17 cellular contexts compared by ENCODE assay signal in the genomic region with DNA sequence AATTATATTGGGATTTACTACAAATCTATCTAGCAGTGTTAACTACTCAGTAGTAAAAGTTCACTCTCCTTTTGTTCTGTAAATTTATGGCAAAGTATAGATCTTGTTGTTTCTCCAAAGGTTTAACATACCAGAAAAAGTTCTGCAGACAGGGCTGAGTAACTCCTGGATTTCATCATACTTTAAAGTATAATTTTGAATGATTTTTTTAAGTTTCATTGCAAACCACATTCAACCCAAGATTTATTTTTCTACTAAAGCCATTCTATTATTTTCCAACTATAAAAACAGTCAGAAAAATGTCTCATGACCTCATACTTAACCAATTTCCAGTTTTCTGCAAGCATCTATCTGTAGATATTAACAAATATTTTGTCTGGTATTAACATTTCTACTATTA.
DNase-seq lines count a peak whose midpoint lies in the region; ATAC-seq and TF ChIP-seq lines count a peak whose summit lies in the region.
"Had no signal": no experiment of that assay in that cellular context is flagged by ENCODE, and none has a peak within 500 bp of the region (broad histone marks: within the 10 kb centered on the region; RNA-seq: fewer than 3 reads in every experiment).

No MANE protein-coding gene starts in this region.

- no peak overlapping the region for H3K9ac ChIP-seq in fibroblast of lung (ENCODE audit: insufficient read depth, low read length)

- POLR2A ChIA-PET in WTC11 (lab: Charles Lee): interaction anchor here (0.6 kb wide), 1 partner anchor 307 kb away, joined by 4 read pairs; no protein-coding TSS in a partner anchor

- peak; percentile 16 for DNase-seq in NCI-H1092 treated with DMSO at 0.1 percent for 48 hours (lab: John Stamatoyannopoulos, UW)
- DNase-seq in NCI-H1092 (lab: John Stamatoyannopoulos, UW): no peak
- peak; percentile 23 to 39 for DNase-seq in fibroblast of lung (ENCODE audit: low read depth in 2 of 2)
- no peak for DNase-seq in osteoblast (ENCODE audit: insufficient read length, low spot score, missing footprints)
- no peak for DNase-seq in spleen
- DNase-seq in WTC11 (ENCODE audit: low spot score): no peak
- DNase-seq in NCI-H345 (lab: John Stamatoyannopoulos, UW): no peak
- no peak for DNase-seq in effector CD4-positive, alpha-beta T cell
- DNase-seq: DMS79, Karpas-422, NCI-H510A, PC-9, RPMI8226 had no signal

- H3K36me3 Mint-ChIP-seq in WTC11: no peaks in the 10 kb centered on the region
- H3K36me3 Mint-ChIP-seq: CD14-positive monocyte had no signal

- H3K4me2 ChIP-seq in fibroblast of lung (ENCODE audit: extremely low read depth, insufficient read depth, low read length): no peak overlapping the region
- H3K4me2 ChIP-seq in osteoblast (ENCODE audit: insufficient read depth, low read length): peak overlapping the region; percentile 17
- H3K4me2 ChIP-seq: PC-9 had no signal

- H3K4me1 Mint-ChIP-seq in WTC11: peaks cover 10% of the 10 kb centered on the region
- H3K4me1 Mint-ChIP-seq: B cell had no signal

- no peaks in the 10 kb centered on the region for H3K4me1 ChIP-seq in fibroblast of lung (ENCODE audit: control insufficient read depth, extremely low read depth, insufficient read depth, low read length)
- H3K4me1 ChIP-seq in osteoblast (ENCODE audit: insufficient read depth, low read length): peaks cover 18% of the 10 kb centered on the region
- no peaks in the 10 kb centered on the region for H3K4me1 ChIP-seq in spleen

- TF ChIP-seq POLR2A in spleen (IDR thresholded peaks at IDR 0.05): no peak

- no peak overlapping the region for H2AFZ ChIP-seq in fibroblast of lung (ENCODE audit: low read length)
- no peak overlapping the region for H2AFZ ChIP-seq in osteoblast (ENCODE audit: low read length)
- H2AFZ ChIP-seq: PC-9 had no signal

- intact Hi-C loops in spleen (cut with DNase I; ENCODE audit: low total_unique reads): no loop called here

- no peaks in the 10 kb centered on the region for H3K9me3 Mint-ChIP-seq in WTC11

- H3K4me3 ChIP-seq in fibroblast of lung (replicated peaks in 1 of 4; ENCODE audit: control extremely low read depth in 1 of 4, insufficient read depth in 1 of 4, low read depth in 3 of 4, low read length in 4 of 4) (no peak overlapping the region), osteoblast (ENCODE audit: insufficient read depth, low read length) (no peak overlapping the region), spleen (no peak overlapping the region)
- H3K4me3 ChIP-seq: GM12878, PC-9 had no signal

- H3K9me3 ChIP-seq in fibroblast of lung (ENCODE audit: control insufficient read depth, insufficient read depth, low read depth, low read length) (no peaks in the 10 kb centered on the region), osteoblast (ENCODE audit: low read depth, low read length) (no peaks in the 10 kb centered on the region), spleen (no peaks in the 10 kb centered on the region)

- CTCF ChIA-PET in WTC11 (lab: Charles Lee): no interaction called here

- H3K4me3 Mint-ChIP-seq in WTC11: no peak overlapping the region
- H3K4me3 Mint-ChIP-seq: B cell, CD14-positive monocyte had no signal

- H3K36me3 ChIP-seq in fibroblast of lung (ENCODE audit: control insufficient read depth, insufficient read depth, low read length) (no peaks in the 10 kb centered on the region), osteoblast (ENCODE audit: insufficient read depth, low read length) (no peaks in the 10 kb centered on the region), spleen (no peaks in the 10 kb centered on the region)

- H3K27ac ChIP-seq in fibroblast of lung (ENCODE audit: insufficient read depth, low read length) (no peak overlapping the region), osteoblast (ENCODE audit: low read depth, low read length) (no peak overlapping the region), spleen (no peak overlapping the region)
- H3K27ac ChIP-seq: 22Rv1, PC-9 had no signal

- no peak for ATAC-seq in WTC11
- ATAC-seq: GM12878 had no signal

- H4K20me1 ChIP-seq in fibroblast of lung (ENCODE audit: control insufficient read depth, extremely low read depth, insufficient read depth, low read length) (peaks cover 1% of the 10 kb centered on the region), osteoblast (ENCODE audit: insufficient read depth, low read length) (no peaks in the 10 kb centered on the region)

- no peaks in the 10 kb centered on the region for H3K27me3 ChIP-seq in fibroblast of lung (ENCODE audit: control insufficient read depth, insufficient read depth, low read length)
- no peaks in the 10 kb centered on the region for H3K27me3 ChIP-seq in osteoblast (ENCODE audit: insufficient read depth, low read length)
- no peaks in the 10 kb centered on the region for H3K27me3 ChIP-seq in spleen (replicated peaks in 1 of 7)

- TF ChIP-seq CTCF in fibroblast of lung (conservative IDR thresholded peaks at IDR 0.05 in 1 of 2, IDR thresholded peaks at IDR 0.05 in 1 of 2; ENCODE audit: low read depth in 1 of 2, low read length in 2 of 2): no peak
- TF ChIP-seq CTCF in osteoblast (IDR thresholded peaks at IDR 0.05; ENCODE audit: extremely low read depth, low read depth, low read length): no peak
- TF ChIP-seq CTCF in spleen (IDR thresholded peaks at IDR 0.05 in 8 of 11, conservative IDR thresholded peaks at IDR 0.05 in 3 of 11): no peak
- no peak for TF ChIP-seq CTCF in WTC11 (IDR thresholded peaks at IDR 0.05)

- no peak overlapping the region for H3K27ac Mint-ChIP-seq in WTC11
- H3K27ac Mint-ChIP-seq: B cell, CD14-positive monocyte had no signal

- no peaks in the 10 kb centered on the region for H3K27me3 Mint-ChIP-seq in WTC11 (ENCODE audit: low read depth)
- H3K27me3 Mint-ChIP-seq: B cell had no signal

- H3K79me2 ChIP-seq in fibroblast of lung (ENCODE audit: control insufficient read depth, insufficient read depth, low read length) (no peaks in the 10 kb centered on the region), osteoblast (ENCODE audit: insufficient read depth, low read length) (no peaks in the 10 kb centered on the region)

TF ChIP-seq in WTC11, 78 proteins besides CTCF, POLR2A, EP300 and RAD21:
- TF ChIP-seq, protein P1, sequence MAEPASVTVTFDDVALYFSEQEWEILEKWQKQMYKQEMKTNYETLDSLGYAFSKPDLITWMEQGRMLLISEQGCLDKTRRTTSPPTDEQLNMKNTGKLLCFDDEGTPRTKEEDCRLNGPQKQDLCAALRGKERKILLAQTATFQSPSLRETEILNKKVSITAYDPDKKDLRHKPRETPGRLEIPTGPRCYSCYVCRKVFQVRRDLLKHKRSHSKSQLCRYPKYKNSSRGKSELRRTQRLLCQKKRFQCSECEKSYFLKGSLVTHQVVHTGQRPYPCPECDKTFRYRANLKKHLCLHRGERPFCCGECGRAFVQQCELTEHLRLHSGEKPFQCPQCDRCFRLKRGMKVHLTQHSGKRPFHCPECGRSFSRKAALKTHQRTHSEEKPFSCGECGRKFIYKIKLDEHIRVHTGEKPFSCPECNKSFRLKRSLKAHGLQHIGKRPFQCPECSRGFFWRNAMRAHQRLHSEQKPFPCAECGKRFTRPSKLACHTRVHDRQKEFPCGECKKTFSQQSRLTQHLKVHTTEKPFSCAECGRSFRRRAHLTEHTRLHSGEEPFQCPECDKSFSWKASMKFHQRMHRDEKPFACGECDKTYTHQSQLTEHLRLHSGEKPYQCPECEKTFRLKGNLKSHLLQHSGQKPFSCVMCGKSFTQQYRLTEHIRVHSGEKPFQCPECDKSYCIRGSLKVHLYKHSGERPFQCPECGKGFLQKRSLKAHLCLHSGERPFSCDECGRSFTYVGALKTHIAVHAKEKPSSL (CRISPR knock-in tag; conservative IDR thresholded peaks at IDR 0.05): no peak
- TF ChIP-seq TP53 (CRISPR knock-in tag; IDR thresholded peaks at IDR 0.05) (no peak), ZBTB21 (CRISPR knock-in tag; IDR thresholded peaks at IDR 0.05; ENCODE audit: borderline replicate concordance) (no peak), NR1H2 (CRISPR knock-in tag; IDR thresholded peaks at IDR 0.05) (no peak), PREB (CRISPR knock-in tag; IDR thresholded peaks at IDR 0.05; ENCODE audit: borderline replicate concordance) (no peak), SP1 (CRISPR knock-in tag; conservative IDR thresholded peaks at IDR 0.05) (no peak), TEAD4 (CRISPR knock-in tag; IDR thresholded peaks at IDR 0.05) (no peak), MYBL2 (CRISPR knock-in tag; IDR thresholded peaks at IDR 0.05) (no peak), OVOL2 (CRISPR knock-in tag; IDR thresholded peaks at IDR 0.05; ENCODE audit: borderline replicate concordance) (no peak)

Comparison
In these comparisons a context has a peak if more than half of its experiments do, and no peak if none do; other contexts are left out.
1. DNase-seq: peak in NCI-H1092 treated with DMSO at 0.1 percent for 48 hours (single experiment) and fibroblast of lung (2 of 2); none in NCI-H1092 (single experiment), osteoblast (single experiment), spleen (single experiment), WTC11 (single experiment), NCI-H345 (single experiment) and effector CD4-positive, alpha-beta T cell (single experiment).